ENCODE assay signal across 11 cellular contexts in the genomic region with DNA sequence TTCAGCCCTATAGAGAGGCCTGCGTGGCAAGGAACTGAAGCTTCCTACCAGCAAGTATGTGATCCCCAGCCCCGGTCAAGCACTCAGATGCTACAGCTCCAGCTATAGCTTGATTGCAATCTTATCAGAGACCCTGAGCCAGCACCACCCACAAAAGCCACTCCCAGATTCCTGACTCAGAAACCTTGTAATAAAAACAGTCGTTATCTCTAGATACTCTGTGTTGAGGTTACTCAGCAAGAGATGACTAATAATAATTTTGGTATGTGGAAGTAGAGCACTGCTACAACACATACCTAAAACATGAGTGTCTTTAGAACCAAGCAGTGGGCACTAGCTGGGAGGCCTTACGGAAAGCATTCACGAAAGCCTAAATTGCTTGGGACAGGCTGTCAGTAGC.
DNase-seq lines count a peak whose midpoint lies in the region; ATAC-seq, FAIRE-seq and TF ChIP-seq lines count a peak whose summit lies in the region.
"Had no signal": no experiment of that assay in that cellular context is flagged by ENCODE, and none has a peak within 500 bp of the region (broad histone marks: within the 10 kb centered on the region; RNA-seq: fewer than 3 reads in every experiment).

No MANE protein-coding gene starts in this region.

- TF ChIP-seq POLR2A in endothelial cell of umbilical vein (IDR thresholded peaks at IDR 0.05; ENCODE audit: low read depth, low read length) = no peak

- BruUV-seq in endothelial cell of umbilical vein (replicated peaks; lab: Mats Ljungman, UMichigan) = no TSS peak

- no peak for FAIRE-seq in endothelial cell of umbilical vein (lab: Jason Lieb, UNC)

- intact Hi-C loops in endothelial cell of umbilical vein (cut with micrococcal nuclease) = no loop called here

- H3K27me3 ChIP-seq in endothelial cell of umbilical vein (ENCODE audit: control insufficient read depth in 2 of 2, insufficient read depth in 2 of 2, low read length in 2 of 2) = no peaks in the 10 kb centered on the region
- H3K27me3 ChIP-seq: right atrium auricular region had no signal

- no peak overlapping the region for H3K27ac ChIP-seq in endothelial cell of umbilical vein (ENCODE audit: insufficient read depth, low read depth, low read length)
- H3K27ac ChIP-seq: right atrium auricular region had no signal

- peak; percentile 20 for DNase-seq in GM03348 (ENCODE audit: low spot score)
- peak; percentile 95 for DNase-seq in NCI-H226
- no peak for DNase-seq in endothelial cell of umbilical vein (ENCODE audit: low read depth, low spot score)
- DNase-seq in stimulated activated CD4-positive, alpha-beta T cell treated with anti-CD3 and anti-CD28 coated beads, Interleukin-15, amount 100 ng/mL, for 48 hours (ENCODE audit: low read depth in 2 of 2) = peak; percentile 7 to 8
- DNase-seq in CD1c-positive myeloid dendritic cell (ENCODE audit: extremely low spot score) = no peak
- DNase-seq in H4 (ENCODE audit: low spot score) = no peak
- DNase-seq: endodermal cell, left cardiac atrium, NCI-H1436 treated with DMSO at 0.1 percent for 48 hours had no signal

- POLR2A ChIA-PET in endothelial cell of umbilical vein (lab: Charles Lee) = no interaction called here

- peaks cover 3% of the 10 kb centered on the region for H3K9me3 ChIP-seq in endothelial cell of umbilical vein (replicated peaks; ENCODE audit: control insufficient read depth, insufficient read depth, low read length)

- H3K4me3 ChIP-seq in endothelial cell of umbilical vein (replicated peaks in 1 of 3; ENCODE audit: insufficient read depth in 1 of 3, low read depth in 1 of 3, low read length in 3 of 3) = no peak overlapping the region
- H3K4me3 ChIP-seq: right atrium auricular region had no signal

- dilution Hi-C loops in endothelial cell of umbilical vein (cut with MboI; ENCODE audit: extremely low pct_ligation_motif_present, low sequenced_read_pairs) = no loop called here

- H2AFZ ChIP-seq in endothelial cell of umbilical vein (ENCODE audit: low read depth, low read length) = no peak overlapping the region

- no peak overlapping the region for H3K9ac ChIP-seq in endothelial cell of umbilical vein (replicated peaks; ENCODE audit: extremely low read depth, insufficient read depth, low read length)

- H3K79me2 ChIP-seq in endothelial cell of umbilical vein (ENCODE audit: control insufficient read depth, insufficient read depth, low read length) = no peaks in the 10 kb centered on the region

- CTCF ChIA-PET in endothelial cell of umbilical vein (lab: Charles Lee) = no interaction called here

- no peak for TF ChIP-seq CTCF in endothelial cell of umbilical vein (IDR thresholded peaks at IDR 0.05; ENCODE audit: extremely low read depth in 1 of 2, insufficient read depth in 1 of 2, low read depth in 1 of 2, low read length in 2 of 2)

- H3K9me1 ChIP-seq in endothelial cell of umbilical vein (replicated peaks; ENCODE audit: control insufficient read depth, extremely low read depth, insufficient read depth, low read length) = no peaks in the 10 kb centered on the region

- no peaks in the 10 kb centered on the region for H4K20me1 ChIP-seq in endothelial cell of umbilical vein (replicated peaks; ENCODE audit: control insufficient read depth, extremely low read depth, insufficient read depth, low read length)

- no peaks in the 10 kb centered on the region for H3K4me1 ChIP-seq in endothelial cell of umbilical vein (ENCODE audit: control insufficient read depth, extremely low read depth, insufficient read depth, low read length)
- H3K4me1 ChIP-seq: right atrium auricular region had no signal

- ATAC-seq in HG02610 (IDR thresholded peaks at IDR 0.05; ENCODE audit: unreplicated experiment) = no peak

- H3K4me2 ChIP-seq in endothelial cell of umbilical vein (ENCODE audit: insufficient read depth, low read length) = no peak overlapping the region

- no peaks in the 10 kb centered on the region for H3K36me3 ChIP-seq in endothelial cell of umbilical vein (ENCODE audit: control insufficient read depth in 2 of 2, extremely low read depth in 1 of 2, insufficient read depth in 2 of 2, low read length in 2 of 2)
- H3K36me3 ChIP-seq: right atrium auricular region had no signal

TF ChIP-seq in endothelial cell of umbilical vein, 7 proteins besides CTCF, POLR2A, EP300 and RAD21:
- TF ChIP-seq GATA2 (IDR thresholded peaks at IDR 0.05; ENCODE audit: insufficient read depth, insufficient read length, low read depth, low read length) (peak; percentile 52), EZH2 (IDR thresholded peaks at IDR 0.05; ENCODE audit: borderline replicate concordance, low read depth, low read length, severe bottlenecking) (no peak), POLR2AphosphoS5 (IDR thresholded peaks at IDR 0.05; ENCODE audit: insufficient read depth, low read depth, low read length) (no peak), MYC (IDR thresholded peaks at IDR 0.05; ENCODE audit: low read depth, low read length) (no peak), FOS (IDR thresholded peaks at IDR 0.05; ENCODE audit: borderline replicate concordance, insufficient read depth, low read length) (no peak)

Comparison
In these comparisons a context has a peak if more than half of its experiments do, and no peak if none do; other contexts are left out.
1. DNase-seq: peak in GM03348 (single experiment), NCI-H226 (single experiment) and stimulated activated CD4-positive, alpha-beta T cell treated with anti-CD3 and anti-CD28 coated beads, Interleukin-15, amount 100 ng/mL, for 48 hours (2 of 2); none in endothelial cell of umbilical vein (single experiment), CD1c-positive myeloid dendritic cell (single experiment) and H4 (single experiment).